In the genomic region with DNA sequence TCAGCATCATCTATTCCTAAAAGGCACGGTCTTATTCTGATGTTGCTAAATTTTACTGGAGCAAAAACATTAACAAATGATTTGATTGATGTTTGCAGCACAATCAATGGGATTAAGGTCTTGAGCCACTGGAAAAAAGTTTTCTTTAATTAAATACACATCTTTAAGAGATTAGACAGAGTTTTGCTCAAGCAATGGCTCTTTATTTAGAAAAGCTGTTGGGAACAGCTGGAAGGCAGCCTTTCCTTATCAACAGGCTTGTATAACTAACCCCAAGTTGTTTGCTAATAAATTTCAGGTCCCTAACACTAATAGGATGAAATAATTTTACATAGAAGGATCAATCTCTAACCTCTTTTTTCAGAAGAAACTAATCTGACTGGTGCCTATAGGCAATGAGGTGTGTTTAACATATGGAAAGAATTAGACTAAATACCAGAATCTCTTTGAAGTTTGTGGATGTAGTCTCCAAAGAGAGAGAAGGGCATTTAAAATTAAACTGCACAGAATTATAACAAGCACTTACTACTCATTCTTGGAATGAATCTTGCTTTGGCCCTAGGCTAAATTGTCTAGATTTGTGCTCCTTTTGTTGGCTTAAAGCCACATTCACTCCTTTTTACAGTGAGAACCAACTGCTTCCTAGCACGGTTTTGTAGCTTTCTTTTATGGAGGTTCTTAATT, we compare ENCODE assay signal across 13 cellular contexts.
A peak's percentile ranks its signal among the peaks of the same experiment; 100 is the strongest.
DNase-seq lines count a peak whose midpoint lies in the region; ATAC-seq and TF ChIP-seq lines count a peak whose summit lies in the region.
"Had no signal": no experiment of that assay in that cellular context is flagged by ENCODE, and none has a peak within 500 bp of the region (broad histone marks: within the 10 kb centered on the region; RNA-seq: fewer than 3 reads in every experiment).

No MANE protein-coding gene starts in this region.

- no peaks in the 10 kb centered on the region for H3K36me3 ChIP-seq in urinary bladder (ENCODE audit: insufficient read depth)

- TF ChIP-seq CTCF in fibroblast of the aortic adventitia (IDR thresholded peaks at IDR 0.05; ENCODE audit: insufficient read depth, low read length) (no peak), endothelial cell (IDR thresholded peaks at IDR 0.05; ENCODE audit: unreplicated experiment) (no peak)

- H3K9me3 Mint-ChIP-seq in activated naive CD4-positive, alpha-beta T cell treated with anti-CD3 and anti-CD28 coated beads, Interleukin-2, amount 10 ng/mL, durations not matched to agents 7 days and 5 days, result peaks cover 9% of the 10 kb centered on the region
- H3K9me3 Mint-ChIP-seq in endothelial cell (ENCODE audit: unreplicated experiment), result no peaks in the 10 kb centered on the region

- no peak for ATAC-seq in T-helper 17 cell
- ATAC-seq: sciatic nerve had no signal

- H3K36me3 Mint-ChIP-seq in activated naive CD4-positive, alpha-beta T cell treated with anti-CD3 and anti-CD28 coated beads, Interleukin-2, amount 10 ng/mL, durations not matched to agents 7 days and 5 days, result peaks cover 68% of the 10 kb centered on the region
- H3K36me3 Mint-ChIP-seq in T-helper 17 cell (ENCODE audit: low read depth), result peaks cover 7% of the 10 kb centered on the region
- H3K36me3 Mint-ChIP-seq in endothelial cell (ENCODE audit: low read depth, unreplicated experiment), result no peaks in the 10 kb centered on the region

- H3K4me1 Mint-ChIP-seq in activated naive CD4-positive, alpha-beta T cell treated with anti-CD3 and anti-CD28 coated beads, Interleukin-2, amount 10 ng/mL, durations not matched to agents 7 days and 5 days, result peaks cover 97% of the 10 kb centered on the region
- H3K4me1 Mint-ChIP-seq in T-helper 17 cell (peaks cover 74% of the 10 kb centered on the region), endothelial cell (ENCODE audit: unreplicated experiment) (peaks cover 11% of the 10 kb centered on the region)

- no peaks in the 10 kb centered on the region for H3K4me1 ChIP-seq in urinary bladder (ENCODE audit: insufficient read depth)

- no peaks in the 10 kb centered on the region for H3K9me3 ChIP-seq in T-helper 17 cell (ENCODE audit: control insufficient read depth, low read length, poor library complexity, severe bottlenecking)

- H3K27me3 Mint-ChIP-seq in activated naive CD4-positive, alpha-beta T cell treated with anti-CD3 and anti-CD28 coated beads, Interleukin-2, amount 10 ng/mL, durations not matched to agents 7 days and 5 days, result no peaks in the 10 kb centered on the region
- H3K27me3 Mint-ChIP-seq in T-helper 17 cell (no peaks in the 10 kb centered on the region), endothelial cell (ENCODE audit: unreplicated experiment) (no peaks in the 10 kb centered on the region)

- H3K27ac Mint-ChIP-seq in activated naive CD4-positive, alpha-beta T cell treated with anti-CD3 and anti-CD28 coated beads, Interleukin-2, amount 10 ng/mL, durations not matched to agents 7 days and 5 days, result peak overlapping the region; percentile 98
- H3K27ac Mint-ChIP-seq in T-helper 17 cell, result peak overlapping the region; percentile 91
- no peak overlapping the region for H3K27ac Mint-ChIP-seq in endothelial cell (ENCODE audit: unreplicated experiment)

- DNase-seq in activated naive CD4-positive, alpha-beta T cell treated with anti-CD3 and anti-CD28 coated beads, Interleukin-2, amount 10 ng/mL, durations not matched to agents 7 days and 5 days, result no peak
- no peak for DNase-seq in activated naive CD4-positive, alpha-beta T cell (lab: John Stamatoyannopoulos, UW)
- DNase-seq in T-helper 17 cell (no peak), fibroblast of the aortic adventitia (ENCODE audit: low read depth) (peak; percentile 54), endothelial cell (ENCODE audit: low spot score) (no peak), SHP77 treated with DMSO at 0.1 percent for 48 hours (lab: John Stamatoyannopoulos, UW) (no peak), HuH-7.5 (ENCODE audit: low spot score) (no peak)
- DNase-seq: H7, NCI-H1694 treated with DMSO at 0.1 percent for 48 hours, SIG-M5 had no signal

- CTCF ChIA-PET in activated naive CD4-positive, alpha-beta T cell treated with anti-CD3 and anti-CD28 coated beads, Interleukin-2, amount 10 ng/mL, durations not matched to agents 7 days and 5 days (lab: Charles Lee), result interaction anchor here (0.9 to 3.7 kb wide), 5 partner anchors 11 to 33 kb away, joined by 3 to 15 read pairs (median 4); no protein-coding TSS in a partner anchor

- H3K4me3 Mint-ChIP-seq in activated naive CD4-positive, alpha-beta T cell treated with anti-CD3 and anti-CD28 coated beads, Interleukin-2, amount 10 ng/mL, durations not matched to agents 7 days and 5 days, result peak overlapping the region; percentile 75
- peak overlapping the region; percentile 88 for H3K4me3 Mint-ChIP-seq in T-helper 17 cell
- H3K4me3 Mint-ChIP-seq in endothelial cell (ENCODE audit: unreplicated experiment), result no peak overlapping the region

- H3K27ac ChIP-seq in urinary bladder (ENCODE audit: low read depth), result peak overlapping the region; percentile 6
- H3K27ac ChIP-seq: C4-2B had no signal

- 41% methylated on average over 2 of the region's 2 CpGs for WGBS in urinary bladder

- H3K4me3 ChIP-seq in fibroblast of the aortic adventitia (ENCODE audit: low read depth, low read length) (no peak overlapping the region), urinary bladder (ENCODE audit: low read depth, low read length) (no peak overlapping the region)
